Comparison of ENCODE assay signal across 8 cellular contexts in genomic region chr16:28924762-28925385, GRCh38. TPM values are rescaled to one million over a fixed set of nuclear protein-coding genes. Genes with fewer than 3 reads are reported as not detected.
DNase-seq lines count a peak whose midpoint lies in the region; ATAC-seq and TF ChIP-seq lines count a peak whose summit lies in the region.

A gene with protein sequence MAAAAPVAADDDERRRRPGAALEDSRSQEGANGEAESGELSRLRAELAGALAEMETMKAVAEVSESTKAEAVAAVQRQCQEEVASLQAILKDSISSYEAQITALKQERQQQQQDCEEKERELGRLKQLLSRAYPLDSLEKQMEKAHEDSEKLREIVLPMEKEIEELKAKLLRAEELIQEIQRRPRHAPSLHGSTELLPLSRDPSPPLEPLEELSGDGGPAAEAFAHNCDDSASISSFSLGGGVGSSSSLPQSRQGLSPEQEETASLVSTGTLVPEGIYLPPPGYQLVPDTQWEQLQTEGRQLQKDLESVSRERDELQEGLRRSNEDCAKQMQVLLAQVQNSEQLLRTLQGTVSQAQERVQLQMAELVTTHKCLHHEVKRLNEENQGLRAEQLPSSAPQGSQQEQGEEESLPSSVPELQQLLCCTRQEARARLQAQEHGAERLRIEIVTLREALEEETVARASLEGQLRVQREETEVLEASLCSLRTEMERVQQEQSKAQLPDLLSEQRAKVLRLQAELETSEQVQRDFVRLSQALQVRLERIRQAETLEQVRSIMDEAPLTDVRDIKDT (minus strand): TSS chr16:28925238. CDS start chr16:28925163, 75 bp downstream.

- DNase-seq in DMS 273 treated with DMSO at 0.1 percent for 48 hours (lab: John Stamatoyannopoulos, UW) (peak; percentile 63), OCI-M1 (lab: John Stamatoyannopoulos, UW) (peak; percentile 97), epithelial cell of proximal tubule (ENCODE audit: low read depth) (no peak), mucosa of gallbladder (ENCODE audit: low spot score) (peak; percentile 96)
- DNase-seq in activated T-cell treated with anti-CD3 and anti-CD28 coated beads, Interleukin-2, amount 50 U/mL, for 1 hour = peak; percentile 98
- peak; percentile 81 to 83 for DNase-seq in stimulated activated CD8-positive, alpha-beta memory T cell treated with anti-CD3 and anti-CD28 coated beads, Interleukin-4, amount 100 ng/mL, for 4 hours (ENCODE audit: low read depth in 2 of 2, low spot score in 1 of 2)

- TF ChIP-seq EP300 in Ishikawa (IDR thresholded peaks at IDR 0.05; ENCODE audit: borderline replicate concordance) = no peak

- H3K4me3 ChIP-seq in epithelial cell of proximal tubule (ENCODE audit: low read depth, low read length) = peak within 1 kb of the TSS; percentile 82

- TF ChIP-seq CTCF in epithelial cell of proximal tubule (conservative IDR thresholded peaks at IDR 0.05; ENCODE audit: low read depth, low read length) = no peak

- TF ChIP-seq RAD21 in Ishikawa (IDR thresholded peaks at IDR 0.05; ENCODE audit: low read depth) = no peak

- ATAC-seq in GM21619 (IDR thresholded peaks at IDR 0.05; ENCODE audit: unreplicated experiment) = peak; percentile 57

TF ChIP-seq in Ishikawa, 13 proteins besides CTCF, POLR2A, EP300 and RAD21:
- TF ChIP-seq TEAD4 (IDR thresholded peaks at IDR 0.05) = no peak
- no peak for TF ChIP-seq FOXM1 (IDR thresholded peaks at IDR 0.05; ENCODE audit: borderline replicate concordance, low read depth)
- TF ChIP-seq, protein P1, sequence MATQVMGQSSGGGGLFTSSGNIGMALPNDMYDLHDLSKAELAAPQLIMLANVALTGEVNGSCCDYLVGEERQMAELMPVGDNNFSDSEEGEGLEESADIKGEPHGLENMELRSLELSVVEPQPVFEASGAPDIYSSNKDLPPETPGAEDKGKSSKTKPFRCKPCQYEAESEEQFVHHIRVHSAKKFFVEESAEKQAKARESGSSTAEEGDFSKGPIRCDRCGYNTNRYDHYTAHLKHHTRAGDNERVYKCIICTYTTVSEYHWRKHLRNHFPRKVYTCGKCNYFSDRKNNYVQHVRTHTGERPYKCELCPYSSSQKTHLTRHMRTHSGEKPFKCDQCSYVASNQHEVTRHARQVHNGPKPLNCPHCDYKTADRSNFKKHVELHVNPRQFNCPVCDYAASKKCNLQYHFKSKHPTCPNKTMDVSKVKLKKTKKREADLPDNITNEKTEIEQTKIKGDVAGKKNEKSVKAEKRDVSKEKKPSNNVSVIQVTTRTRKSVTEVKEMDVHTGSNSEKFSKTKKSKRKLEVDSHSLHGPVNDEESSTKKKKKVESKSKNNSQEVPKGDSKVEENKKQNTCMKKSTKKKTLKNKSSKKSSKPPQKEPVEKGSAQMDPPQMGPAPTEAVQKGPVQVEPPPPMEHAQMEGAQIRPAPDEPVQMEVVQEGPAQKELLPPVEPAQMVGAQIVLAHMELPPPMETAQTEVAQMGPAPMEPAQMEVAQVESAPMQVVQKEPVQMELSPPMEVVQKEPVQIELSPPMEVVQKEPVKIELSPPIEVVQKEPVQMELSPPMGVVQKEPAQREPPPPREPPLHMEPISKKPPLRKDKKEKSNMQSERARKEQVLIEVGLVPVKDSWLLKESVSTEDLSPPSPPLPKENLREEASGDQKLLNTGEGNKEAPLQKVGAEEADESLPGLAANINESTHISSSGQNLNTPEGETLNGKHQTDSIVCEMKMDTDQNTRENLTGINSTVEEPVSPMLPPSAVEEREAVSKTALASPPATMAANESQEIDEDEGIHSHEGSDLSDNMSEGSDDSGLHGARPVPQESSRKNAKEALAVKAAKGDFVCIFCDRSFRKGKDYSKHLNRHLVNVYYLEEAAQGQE (IDR thresholded peaks at IDR 0.05; ENCODE audit: low read depth) = no peak
- TF ChIP-seq MAX (IDR thresholded peaks at IDR 0.05) = 0 out of 2 replicates have a peak, but pooled peaks have one; percentile 13
- TF ChIP-seq TAF1 (IDR thresholded peaks at IDR 0.05; ENCODE audit: low read depth) = no peak; the same call in 1 of the 2 replicates
- peak; percentile 19; the same call in 1 of the 2 replicates for TF ChIP-seq ZBTB7A (IDR thresholded peaks at IDR 0.05; ENCODE audit: low read depth)
- TF ChIP-seq USF1 (IDR thresholded peaks at IDR 0.05) = no peak
- peak; percentile 85 for TF ChIP-seq YY1 (IDR thresholded peaks at IDR 0.05; ENCODE audit: low read depth)
- TF ChIP-seq TCF12 (IDR thresholded peaks at IDR 0.05; ENCODE audit: low read depth) = peak; percentile 56; the same call in 1 of the 2 replicates
- TF ChIP-seq NFIC (IDR thresholded peaks at IDR 0.05) = no peak
- TF ChIP-seq CEBPB (IDR thresholded peaks at IDR 0.05) = no peak
- TF ChIP-seq CREB1 (IDR thresholded peaks at IDR 0.05; ENCODE audit: low read depth) = no peak
- peak; percentile 57; the same call in 1 of the 2 replicates for TF ChIP-seq EGR1 (IDR thresholded peaks at IDR 0.05)
TF ChIP-seq in Ishikawa: peak in this region for 5.

RNA-seq across cellular contexts. Expression of the gene that starts here (rescaled TPM):
- 35.2 and 40.8 TPM in 2 replicates for total RNA-seq in epithelial cell of proximal tubule
- 35.1 TPM for total RNA-seq in mucosa of gallbladder
